In the genomic region with DNA sequence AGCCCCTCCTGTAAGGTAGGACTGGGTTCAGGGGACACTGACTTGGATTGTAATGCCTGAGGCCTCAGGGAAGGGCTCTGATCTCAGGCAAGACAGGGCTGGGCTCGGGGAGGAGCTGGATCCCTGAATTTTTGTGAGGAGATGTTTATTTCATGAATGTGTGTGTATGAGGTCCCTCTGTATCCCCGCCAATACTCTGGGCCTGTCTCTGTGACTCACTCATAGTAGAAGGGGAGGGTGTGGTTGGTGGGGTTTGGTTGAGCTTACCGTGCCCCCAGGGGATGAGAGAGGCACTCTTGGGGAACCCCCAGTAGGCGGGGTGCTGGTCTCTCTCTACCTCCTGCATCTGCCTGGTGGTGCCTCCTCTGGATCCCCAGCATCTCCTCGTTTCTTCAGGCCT, we compare ENCODE assay signal across 13 cellular contexts. TPM values are rescaled to one million over a fixed set of nuclear protein-coding genes. Genes with fewer than 3 reads are reported as not detected.
DNase-seq lines count a peak whose midpoint lies in the region; ATAC-seq and TF ChIP-seq lines count a peak whose summit lies in the region.
"Had no signal": no experiment of that assay in that cellular context is flagged by ENCODE, and none has a peak within 500 bp of the region (broad histone marks: within the 10 kb centered on the region; RNA-seq: fewer than 3 reads in every experiment).

No MANE protein-coding gene starts in this region.

- H3K27ac Mint-ChIP-seq in T-helper 17 cell, result no peak overlapping the region
- H3K27ac Mint-ChIP-seq: activated CD4-positive, alpha-beta memory T cell treated with anti-CD3 and anti-CD28 coated beads, Interleukin-2, amount 10 ng/mL, durations not matched to agents 7 days and 5 days had no signal

- H3K4me3 Mint-ChIP-seq in T-helper 17 cell, result no peak overlapping the region
- H3K4me3 Mint-ChIP-seq: activated CD4-positive, alpha-beta memory T cell treated with anti-CD3 and anti-CD28 coated beads, Interleukin-2, amount 10 ng/mL, durations not matched to agents 7 days and 5 days; CD8-positive, alpha-beta memory T cell had no signal

- peaks cover 3% of the 10 kb centered on the region for H3K4me1 Mint-ChIP-seq in T-helper 17 cell
- H3K4me1 Mint-ChIP-seq: activated CD4-positive, alpha-beta memory T cell treated with anti-CD3 and anti-CD28 coated beads, Interleukin-2, amount 10 ng/mL, durations not matched to agents 7 days and 5 days; CD8-positive, alpha-beta memory T cell had no signal

- TF ChIP-seq CTCF in foreskin keratinocyte (conservative IDR thresholded peaks at IDR 0.05), result no peak

- no peaks in the 10 kb centered on the region for H3K9me3 ChIP-seq in T-helper 17 cell (ENCODE audit: control insufficient read depth, low read length, poor library complexity, severe bottlenecking)
- H3K9me3 ChIP-seq: suprapubic skin had no signal

- peak; percentile 77 for DNase-seq in EL
- peak; percentile 58 for DNase-seq in HT1080 (ENCODE audit: low read depth)
- DNase-seq in foreskin keratinocyte, result peak; percentile 32 to 69
- no peak for DNase-seq in DMS79 (lab: John Stamatoyannopoulos, UW)
- no peak for DNase-seq in T-helper 17 cell
- DNase-seq: activated CD4-positive, alpha-beta memory T cell treated with anti-CD3 and anti-CD28 coated beads, Interleukin-2, amount 10 ng/mL, durations not matched to agents 7 days and 5 days; amygdala; CD8-positive, alpha-beta memory T cell; effector memory CD4-positive, alpha-beta T cell had no signal

- no peaks in the 10 kb centered on the region for H3K27me3 ChIP-seq in foreskin keratinocyte
- H3K27me3 ChIP-seq: suprapubic skin had no signal

- H3K27ac ChIP-seq in foreskin keratinocyte, result peak overlapping the region; percentile 88
- H3K27ac ChIP-seq: suprapubic skin had no signal

- ATAC-seq in GM21619 (IDR thresholded peaks at IDR 0.05; ENCODE audit: unreplicated experiment) (peak; percentile 87), foreskin keratinocyte (peak; percentile 92), HG02973 (IDR thresholded peaks at IDR 0.05; ENCODE audit: unreplicated experiment) (no peak), GM18858 (IDR thresholded peaks at IDR 0.05; ENCODE audit: unreplicated experiment) (no peak), T-helper 17 cell (no peak)

- peaks cover 9% of the 10 kb centered on the region for H3K36me3 Mint-ChIP-seq in T-helper 17 cell (ENCODE audit: low read depth)
- H3K36me3 Mint-ChIP-seq: CD8-positive, alpha-beta memory T cell had no signal

- H3K27me3 Mint-ChIP-seq in T-helper 17 cell, result peaks cover 22% of the 10 kb centered on the region

- peaks cover 4% of the 10 kb centered on the region for H3K4me1 ChIP-seq in foreskin keratinocyte
- H3K4me1 ChIP-seq: suprapubic skin had no signal

RNA-seq across cellular contexts. Expression of a gene that starts 28.1 kb away (rescaled TPM):
- 2,701 and 2,964 TPM in 2 replicates for total RNA-seq in HT1080 (2014; rRNA removed; shearing (Covaris generic))
- 3,532 and 3,656 TPM in 2 replicates for polyA plus RNA-seq in HT1080 (2015; cell fraction: cytosol; rRNA removed)
- 1,497 and 1,638 TPM in 2 replicates for polyA plus RNA-seq in HT1080 (2015; cell fraction: nucleus; rRNA removed)
- 2,232 and 2,325 TPM in 2 replicates for total RNA-seq in foreskin keratinocyte
- 3,429 and 3,722 TPM in 2 replicates for polyA plus RNA-seq in foreskin keratinocyte
- 1,000 to 10,000 TPM; 1,939 to 2,030 TPM for total RNA-seq in T-helper 17 cell

RNA-seq across cellular contexts. Expression of a gene that starts 32.9 kb away (rescaled TPM):
- not detected in 2 replicates for total RNA-seq in HT1080 (2014; rRNA removed; shearing (Covaris generic))
- 0.02 TPM in 1 of 2 replicates, not detected in the other for polyA plus RNA-seq in HT1080 (2015; cell fraction: cytosol; rRNA removed)
- 0.04 TPM in 1 of 2 replicates, not detected in the other for polyA plus RNA-seq in HT1080 (2015; cell fraction: nucleus; rRNA removed)
- total RNA-seq in foreskin keratinocyte (not detected in 2 replicates), T-helper 17 cell (not detected)
- not detected in 2 replicates for polyA plus RNA-seq in foreskin keratinocyte
- total RNA-seq: activated CD4-positive, alpha-beta memory T cell treated with anti-CD3 and anti-CD28 coated beads, Interleukin-2, amount 10 ng/mL, durations not matched to agents 7 days and 5 days; CD8-positive, alpha-beta memory T cell; suprapubic skin had no signal
- polyA plus RNA-seq: CD8-positive, alpha-beta memory T cell had no signal

RNA-seq across cellular contexts. Expression of a gene that starts 51.4 kb away (rescaled TPM):
- total RNA-seq in HT1080 (2014; rRNA removed; shearing (Covaris generic)), result 37.1 and 53.8 TPM in 2 replicates
- polyA plus RNA-seq in HT1080 (2015; cell fraction: cytosol; rRNA removed), result 31.8 and 33.3 TPM in 2 replicates
- 26.0 and 26.8 TPM in 2 replicates for polyA plus RNA-seq in HT1080 (2015; cell fraction: nucleus; rRNA removed)
- total RNA-seq in foreskin keratinocyte (29.2 and 29.8 TPM in 2 replicates), T-helper 17 cell (10 to 100 TPM; 39.9 to 55.4 TPM)
- 28.0 and 30.7 TPM in 2 replicates for polyA plus RNA-seq in foreskin keratinocyte

Comparison
In these comparisons a context has a peak if more than half of its experiments do, and no peak if none do; other contexts are left out.
1. DNase-seq: peak in EL (single experiment), HT1080 (single experiment) and foreskin keratinocyte (2 of 2); none in DMS79 (single experiment) and T-helper 17 cell (0 of 3).
2. ATAC-seq: peak in GM21619 (single experiment) and foreskin keratinocyte (single experiment); none in HG02973 (single experiment), GM18858 (single experiment) and T-helper 17 cell (single experiment).